ENCODE assay signal across 13 cellular contexts in the genomic region with DNA sequence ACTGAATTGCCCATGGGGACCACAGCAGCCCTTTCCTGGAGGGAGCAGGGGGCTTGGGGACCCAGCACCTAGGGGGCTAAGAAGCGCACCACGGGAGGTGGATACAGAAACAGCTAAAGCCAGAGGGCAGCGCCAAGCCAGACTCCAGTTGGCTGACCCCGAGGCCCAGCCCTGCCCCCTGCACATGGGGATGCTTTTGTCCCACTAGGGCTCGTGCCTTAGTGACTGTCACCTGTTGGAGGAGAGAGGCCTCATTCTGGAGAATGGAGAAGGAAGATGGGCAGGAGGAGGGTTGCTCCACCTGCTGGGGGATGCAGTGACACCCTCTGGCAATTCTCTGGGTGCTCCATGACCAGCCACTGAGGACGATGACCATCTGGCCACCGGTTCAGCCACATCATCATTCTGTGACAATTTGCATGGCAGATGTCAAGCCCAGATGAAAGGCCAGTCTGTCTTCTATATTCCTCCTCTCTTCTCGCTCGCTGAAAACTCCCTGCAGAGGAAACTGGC.
DNase-seq lines count a peak whose midpoint lies in the region; ATAC-seq, FAIRE-seq and TF ChIP-seq lines count a peak whose summit lies in the region.
"Had no signal": no experiment of that assay in that cellular context is flagged by ENCODE, and none has a peak within 500 bp of the region (broad histone marks: within the 10 kb centered on the region; RNA-seq: fewer than 3 reads in every experiment).

No MANE protein-coding gene starts in this region.

- intact Hi-C loops in activated B cell treated with CpG ODN at 0.5 μM for 24 hours (cut with micrococcal nuclease): loop anchor here (5.0 to 10.0 kb wide), 3 partner anchors 122 to 691 kb away; no protein-coding TSS in a partner anchor
- intact Hi-C loops in CD4-positive, alpha-beta T cell (cut with DNase I, micrococcal nuclease): loop anchor here in 1 of 2 experiments (5.0 kb wide), 1 partner anchor 538 kb away; no protein-coding TSS in a partner anchor

- POLR2A ChIA-PET in BJ (lab: Charles Lee): no interaction called here
- POLR2A ChIA-PET in activated B cell treated with CpG ODN at 0.5 μM for 24 hours (lab: Charles Lee): interaction anchor here (0.7 to 1.0 kb wide), 2 partner anchors 13 to 17 kb away, joined by 3 to 4 read pairs; no protein-coding TSS in a partner anchor
- POLR2A ChIA-PET in CD4-positive, alpha-beta T cell (lab: Charles Lee): no interaction called here

- DNase-seq in BJ (ENCODE audit: low read depth): no peak
- no peak for DNase-seq in GM12892 (ENCODE audit: insufficient read length)
- DNase-seq in activated B cell treated with CpG ODN at 0.5 μM for 24 hours: no peak
- DNase-seq in effector memory CD4-positive, alpha-beta T cell: no peak
- no peak for DNase-seq in CD4-positive, alpha-beta T cell
- DNase-seq in DMS79 treated with DMSO at 0.1 percent for 48 hours (lab: John Stamatoyannopoulos, UW): no peak
- no peak for DNase-seq in NCI-H2107 (lab: John Stamatoyannopoulos, UW)
- DNase-seq: NCI-H2081 treated with DMSO at 0.1 percent for 48 hours, T-helper 17 cell had no signal

- H3K27me3 ChIP-seq in BJ (ENCODE audit: control insufficient read depth, insufficient read depth, low read length) (peaks cover 6% of the 10 kb centered on the region), layer of hippocampus (ENCODE audit: control insufficient read depth, insufficient read depth, low read length) (no peaks in the 10 kb centered on the region)
- no peaks in the 10 kb centered on the region for H3K27me3 ChIP-seq in effector memory CD4-positive, alpha-beta T cell (replicated peaks; ENCODE audit: control insufficient read depth, insufficient read depth, low read length, poor library complexity, severe bottlenecking)
- H3K27me3 ChIP-seq in CD4-positive, alpha-beta T cell (ENCODE audit: control insufficient read depth, insufficient read depth, low read length): no peaks in the 10 kb centered on the region

- H3K4me3 ChIP-seq in BJ (ENCODE audit: low read depth, low read length): no peak overlapping the region
- no peak overlapping the region for H3K4me3 ChIP-seq in effector memory CD4-positive, alpha-beta T cell (ENCODE audit: insufficient read depth, low read depth, low read length, poor library complexity, severe bottlenecking)
- H3K4me3 ChIP-seq: HAP-1 had no signal

- H3K27ac Mint-ChIP-seq in activated B cell treated with CpG ODN at 0.5 μM for 24 hours: peak overlapping the region; percentile 46
- no peak overlapping the region for H3K27ac Mint-ChIP-seq in CD4-positive, alpha-beta T cell
- H3K27ac Mint-ChIP-seq: activated naive CD4-positive, alpha-beta T cell treated with anti-CD3 and anti-CD28 coated beads, Interleukin-2, amount 50 U/mL, for 72 hours; T-helper 17 cell had no signal

- H3K9me3 ChIP-seq in effector memory CD4-positive, alpha-beta T cell (ENCODE audit: control insufficient read depth, low read length): no peaks in the 10 kb centered on the region
- no peaks in the 10 kb centered on the region for H3K9me3 ChIP-seq in CD4-positive, alpha-beta T cell (ENCODE audit: control insufficient read depth, low read length)
- H3K9me3 ChIP-seq: HAP-1 had no signal

- H3K36me3 Mint-ChIP-seq in activated B cell treated with CpG ODN at 0.5 μM for 24 hours (ENCODE audit: low read depth): no peaks in the 10 kb centered on the region
- no peaks in the 10 kb centered on the region for H3K36me3 Mint-ChIP-seq in CD4-positive, alpha-beta T cell (ENCODE audit: low read depth)
- H3K36me3 Mint-ChIP-seq: activated naive CD4-positive, alpha-beta T cell treated with anti-CD3 and anti-CD28 coated beads, Interleukin-2, amount 50 U/mL, for 72 hours had no signal

- no peak for ATAC-seq in activated B cell treated with CpG ODN at 0.5 μM for 24 hours (ENCODE audit: low read depth)
- ATAC-seq in CD4-positive, alpha-beta T cell (ENCODE audit: poor library complexity): no peak
- ATAC-seq: T-helper 17 cell had no signal

- H3K36me3 ChIP-seq in BJ (ENCODE audit: control insufficient read depth, insufficient read depth, low read length): no peaks in the 10 kb centered on the region
- no peaks in the 10 kb centered on the region for H3K36me3 ChIP-seq in effector memory CD4-positive, alpha-beta T cell (ENCODE audit: control insufficient read depth, insufficient read depth, low read length)
- H3K36me3 ChIP-seq: HAP-1 had no signal

- TF ChIP-seq POLR2A in GM12892 (IDR thresholded peaks at IDR 0.05; ENCODE audit: low read depth, low read length): no peak

- H3K27me3 Mint-ChIP-seq in activated B cell treated with CpG ODN at 0.5 μM for 24 hours: no peaks in the 10 kb centered on the region
- peaks cover 4% of the 10 kb centered on the region for H3K27me3 Mint-ChIP-seq in CD4-positive, alpha-beta T cell

- TF ChIP-seq CTCF in BJ (IDR thresholded peaks at IDR 0.05; ENCODE audit: insufficient read depth, low read depth, low read length) (0 out of 2 replicates have a peak, but pooled peaks have one; percentile 13), activated B cell treated with CpG ODN at 0.5 μM for 24 hours (IDR thresholded peaks at IDR 0.05) (no peak)
- no peak for TF ChIP-seq CTCF in CD4-positive, alpha-beta T cell (IDR thresholded peaks at IDR 0.05)

- peak overlapping the region; percentile 21 for H3K27ac ChIP-seq in layer of hippocampus (ENCODE audit: low read depth, low read length)
- H3K27ac ChIP-seq in effector memory CD4-positive, alpha-beta T cell (ENCODE audit: insufficient read depth, low read length, poor library complexity, severe bottlenecking): no peak overlapping the region
- H3K27ac ChIP-seq in CD4-positive, alpha-beta T cell (ENCODE audit: low read depth, low read length): no peak overlapping the region
- H3K27ac ChIP-seq: KMS-11 had no signal

- H3K9me3 Mint-ChIP-seq in activated B cell treated with CpG ODN at 0.5 μM for 24 hours: no peaks in the 10 kb centered on the region
- no peaks in the 10 kb centered on the region for H3K9me3 Mint-ChIP-seq in CD4-positive, alpha-beta T cell
- H3K9me3 Mint-ChIP-seq: activated naive CD4-positive, alpha-beta T cell treated with anti-CD3 and anti-CD28 coated beads, Interleukin-2, amount 50 U/mL, for 72 hours had no signal

- peak; percentile 48 for FAIRE-seq in GM12892 (lab: Jason Lieb, UNC)

- no peak overlapping the region for H3K4me3 Mint-ChIP-seq in activated B cell treated with CpG ODN at 0.5 μM for 24 hours
- H3K4me3 Mint-ChIP-seq in CD4-positive, alpha-beta T cell: no peak overlapping the region
- H3K4me3 Mint-ChIP-seq: T-helper 17 cell had no signal

- CTCF ChIA-PET in BJ (lab: Yijun Ruan, JAX) (no interaction called here), activated B cell treated with CpG ODN at 0.5 μM for 24 hours (lab: Charles Lee) (no interaction called here)
- CTCF ChIA-PET in CD4-positive, alpha-beta T cell (lab: Charles Lee): no interaction called here

- peaks cover 92% of the 10 kb centered on the region for H3K4me1 Mint-ChIP-seq in activated B cell treated with CpG ODN at 0.5 μM for 24 hours
- H3K4me1 Mint-ChIP-seq in CD4-positive, alpha-beta T cell (ENCODE audit: low read depth): peaks cover 38% of the 10 kb centered on the region

- peaks cover under 1% of the 10 kb centered on the region for H3K4me1 ChIP-seq in effector memory CD4-positive, alpha-beta T cell (ENCODE audit: control insufficient read depth, insufficient read depth, low read length, poor library complexity, severe bottlenecking)
